11 cellular contexts compared by ENCODE assay signal in genomic region chr6:165664553-165665383, GRCh38. TPM values are rescaled to one million over a fixed set of nuclear protein-coding genes. Genes with fewer than 3 reads are reported as not detected.
DNase-seq lines count a peak whose midpoint lies in the region; ATAC-seq and TF ChIP-seq lines count a peak whose summit lies in the region.
"Had no signal": no experiment of that assay in that cellular context is flagged by ENCODE, and none has a peak within 500 bp of the region (broad histone marks: within the 10 kb centered on the region; RNA-seq: fewer than 3 reads in every experiment).

No MANE protein-coding gene starts in this region.

- BruUV-seq in Panc1 (replicated peaks; lab: Mats Ljungman, UMichigan) = TSS peak; percentile 64

- no peaks in the 10 kb centered on the region for H3K9me3 Mint-ChIP-seq in progenitor cell of endocrine pancreas (ENCODE audit: low read depth)

- peak overlapping the region; percentile 65; the same call in 1 of the 2 replicates for H3K9ac ChIP-seq in ES-I3 (ENCODE audit: low read depth, low read length)

- H3K36me3 ChIP-seq in ES-I3 (ENCODE audit: insufficient read depth, low read length) = no peaks in the 10 kb centered on the region
- H3K36me3 ChIP-seq in Panc1 (ENCODE audit: control insufficient read depth, insufficient read depth, low read length) = no peaks in the 10 kb centered on the region
- H3K36me3 ChIP-seq: prostate gland had no signal

- CTCF ChIA-PET in Panc1 (lab: Charles Lee) = interaction anchor here (0.9 to 1.2 kb wide), 2 partner anchors 65 to 225 kb away, joined by 3 read pairs; no protein-coding TSS in a partner anchor

- TF ChIP-seq CTCF in Panc1 (IDR thresholded peaks at IDR 0.05) (0 out of 2 replicates have a peak, but pooled peaks have one; percentile 15), progenitor cell of endocrine pancreas (IDR thresholded peaks at IDR 0.05; ENCODE audit: unreplicated experiment) (peak; percentile 39)

- in situ Hi-C loops in Panc1 (cut with HindIII; ENCODE audit: low pct_unique_long_range_greater_than_20kb, low sequenced_read_pairs) = no loop called here

- H3K27me3 ChIP-seq in Panc1 (ENCODE audit: control insufficient read depth, insufficient read depth, low read length) = no peaks in the 10 kb centered on the region

- H3K9me3 ChIP-seq in ES-I3 (ENCODE audit: control insufficient read depth, insufficient read depth, low read length) (no peaks in the 10 kb centered on the region), Panc1 (ENCODE audit: control insufficient read depth, insufficient read depth, low read depth, low read length) (no peaks in the 10 kb centered on the region)
- H3K9me3 ChIP-seq: prostate gland had no signal

- ATAC-seq in Panc1 (no peak), HG02884 (IDR thresholded peaks at IDR 0.05; ENCODE audit: unreplicated experiment) (no peak), GM19467 (IDR thresholded peaks at IDR 0.05; ENCODE audit: unreplicated experiment) (no peak)

- H3K27ac ChIP-seq in Panc1 (ENCODE audit: low read length) = peak overlapping the region; percentile 90

- POLR2A ChIA-PET in Panc1 (lab: Charles Lee) = no interaction called here

- DNase-seq in Panc1 (ENCODE audit: low read depth, low spot score) = no peak
- DNase-seq in glomerular visceral epithelial cell (ENCODE audit: extremely low spot score) = peak; percentile 39
- DNase-seq in progenitor cell of endocrine pancreas (ENCODE audit: low spot score, unreplicated experiment) = no peak
- DNase-seq in NCI-H146 (lab: John Stamatoyannopoulos, UW) = no peak
- DNase-seq in activated naive CD4-positive, alpha-beta T cell (lab: John Stamatoyannopoulos, UW) = no peak
- DNase-seq: activated gamma-delta T cell, KG1 had no signal

- intact Hi-C loops in Panc1 (cut with micrococcal nuclease; ENCODE audit: unreplicated experiment) = loop anchor here (5.0 kb wide), 1 partner anchor 222 kb away; no protein-coding TSS in a partner anchor

- H3K27me3 Mint-ChIP-seq in progenitor cell of endocrine pancreas = peaks cover 56% of the 10 kb centered on the region

- peak overlapping the region; percentile 81 for H3K4me3 Mint-ChIP-seq in progenitor cell of endocrine pancreas (ENCODE audit: low read depth)

- no peak overlapping the region for H3K27ac Mint-ChIP-seq in progenitor cell of endocrine pancreas

- H3K4me1 Mint-ChIP-seq in progenitor cell of endocrine pancreas (ENCODE audit: low read depth) = peaks cover 14% of the 10 kb centered on the region

- H3K4me1 ChIP-seq in ES-I3 (ENCODE audit: insufficient read depth, low read length) (peaks cover 7% of the 10 kb centered on the region; the same call in 1 of the 2 replicates), Panc1 (ENCODE audit: control insufficient read depth, insufficient read depth, low read length) (peaks cover 26% of the 10 kb centered on the region)
- H3K4me1 ChIP-seq: prostate gland had no signal

- no peaks in the 10 kb centered on the region for H3K36me3 Mint-ChIP-seq in progenitor cell of endocrine pancreas (ENCODE audit: insufficient read depth)

- H3K4me3 ChIP-seq in Panc1 (ENCODE audit: low read depth in 2 of 2, low read length in 2 of 2) = peak overlapping the region; percentile 64 to 91

RNA-seq across cellular contexts. Expression of gene PDE10A, which starts 1.7 kb away (rescaled TPM):
- total RNA-seq in Panc1 (2021; ENCODE audit: unreplicated experiment) = 27.8 TPM
- 10.5 TPM for polyA plus RNA-seq in Panc1 (2012; ENCODE audit: insufficient read length)
- total RNA-seq in progenitor cell of endocrine pancreas = 14.4 and 17.8 TPM in 2 replicates
